Comparison of ENCODE assay signal across 9 cellular contexts in the genomic region with DNA sequence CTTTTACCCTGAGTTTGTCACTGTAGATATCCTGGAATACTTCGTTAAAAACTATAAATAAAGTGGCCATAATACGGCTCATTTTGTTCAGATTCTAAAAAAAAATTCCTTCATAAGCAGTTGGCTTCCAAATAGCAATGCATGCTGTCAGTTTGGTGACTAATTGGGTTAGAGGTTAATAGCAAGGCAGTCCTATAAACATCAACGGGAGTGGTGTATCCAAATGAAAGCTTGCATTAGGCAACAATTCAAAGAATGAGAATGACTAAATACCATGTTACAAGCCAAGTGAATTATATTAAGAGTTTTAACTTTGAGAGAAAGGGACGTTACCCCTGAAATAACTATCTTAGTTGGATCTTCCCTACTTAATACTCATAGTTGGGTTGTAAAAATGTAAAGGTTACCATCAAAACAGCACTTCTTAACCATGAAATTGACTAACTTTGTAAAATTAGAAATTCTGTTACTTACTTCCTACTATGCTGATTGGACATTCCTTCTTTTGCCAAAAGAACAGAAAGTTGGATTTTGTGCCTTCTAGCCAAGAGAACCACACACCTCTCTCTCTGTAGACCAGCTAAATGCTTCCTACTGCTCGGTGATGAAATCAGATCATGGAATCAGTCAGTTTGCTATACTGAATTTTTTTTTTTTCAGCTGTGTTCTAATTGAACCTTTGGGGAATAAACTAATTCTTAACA.
DNase-seq lines count a peak whose midpoint lies in the region; ATAC-seq and TF ChIP-seq lines count a peak whose summit lies in the region.
"Had no signal": no experiment of that assay in that cellular context is flagged by ENCODE, and none has a peak within 500 bp of the region (broad histone marks: within the 10 kb centered on the region; RNA-seq: fewer than 3 reads in every experiment).

No MANE protein-coding gene starts in this region.

- TF ChIP-seq CTCF in HCT116 (IDR thresholded peaks at IDR 0.05 in 2 of 3, conservative IDR thresholded peaks at IDR 0.05 in 1 of 3; ENCODE audit: borderline replicate concordance in 1 of 3, insufficient read depth in 1 of 3, low read depth in 2 of 3, low read length in 2 of 3) = no peak
- TF ChIP-seq CTCF in left ventricle myocardium inferior (IDR thresholded peaks at IDR 0.05; ENCODE audit: borderline replicate concordance) = no peak
- TF ChIP-seq CTCF in smooth muscle cell (IDR thresholded peaks at IDR 0.05; ENCODE audit: borderline replicate concordance, insufficient read depth, poor library complexity, severe bottlenecking) = no peak

- no peak overlapping the region for H2AFZ ChIP-seq in HCT116 (ENCODE audit: low read depth, low read length, poor library complexity, severe bottlenecking)
- no peak overlapping the region for H2AFZ ChIP-seq in smooth muscle cell (ENCODE audit: low read depth)

- DNase-seq in HCT116 (ENCODE audit: low read depth, low spot score) = peak; percentile 57
- peak; percentile 64 for DNase-seq in amniotic stem cell (lab: John Stamatoyannopoulos, UW)
- no peak for DNase-seq in left ventricle myocardium inferior
- DNase-seq in smooth muscle cell (lab: John Stamatoyannopoulos, UW; ENCODE audit: unreplicated experiment) = no peak
- DNase-seq in nucleus accumbens (lab: John Stamatoyannopoulos, UW) = no peak
- DNase-seq in NCI-H2171 (lab: John Stamatoyannopoulos, UW) = no peak
- no peak for DNase-seq in retina
- no peak for DNase-seq in activated CD4-positive, alpha-beta T cell treated with anti-CD3 and anti-CD28 coated beads, Interleukin-2, amount 50 U/mL, for 1 hour
- DNase-seq: NCI-H1092 had no signal

- no peaks in the 10 kb centered on the region for H3K36me3 ChIP-seq in HCT116 (ENCODE audit: control insufficient read depth in 1 of 2, insufficient read depth in 2 of 2, low read length in 2 of 2)
- H3K36me3 ChIP-seq in left ventricle myocardium inferior = no peaks in the 10 kb centered on the region
- no peaks in the 10 kb centered on the region for H3K36me3 ChIP-seq in smooth muscle cell (ENCODE audit: low read depth)

- ATAC-seq in HCT116 = peak; percentile 60

- peak overlapping the region in 1 of 2 experiments; percentile 20; a peak in 1 of 4 replicates for H3K4me3 ChIP-seq in HCT116 (replicated peaks in 1 of 2; ENCODE audit: low read depth in 1 of 2, low read length in 2 of 2)
- peak overlapping the region; percentile 5 for H3K4me3 ChIP-seq in left ventricle myocardium inferior
- peak overlapping the region; percentile 24 for H3K4me3 ChIP-seq in smooth muscle cell

- intact Hi-C loops in HCT116 (cut with micrococcal nuclease) (no loop called here), left ventricle myocardium inferior (cut with micrococcal nuclease) (no loop called here)

- no peak for TF ChIP-seq POLR2A in HCT116 (IDR thresholded peaks at IDR 0.05; ENCODE audit: borderline replicate concordance, extremely low read depth, insufficient read depth, insufficient read length)

- TF ChIP-seq RAD21 in HCT116 (IDR thresholded peaks at IDR 0.05; ENCODE audit: low read depth) = no peak

- H4K20me1 ChIP-seq in HCT116 (ENCODE audit: insufficient read depth) (no peaks in the 10 kb centered on the region), smooth muscle cell (ENCODE audit: low read depth) (peaks cover 69% of the 10 kb centered on the region)

- H3K4me2 ChIP-seq in HCT116 (ENCODE audit: low read length) (peak overlapping the region; percentile 64), smooth muscle cell (peak overlapping the region; percentile 82)

- no peaks in the 10 kb centered on the region for H3K9me2 ChIP-seq in HCT116 (ENCODE audit: insufficient read depth)

- CTCF ChIA-PET in HCT116 (lab: Charles Lee) = no interaction called here

- H3K4me1 ChIP-seq in HCT116 (ENCODE audit: control insufficient read depth in 1 of 2, insufficient read depth in 2 of 2, low read length in 2 of 2) (peaks cover 47 to 59% of the 10 kb centered on the region in 2 experiments), left ventricle myocardium inferior (peaks cover 89% of the 10 kb centered on the region), smooth muscle cell (ENCODE audit: low read depth) (peaks cover 44% of the 10 kb centered on the region)

- H3K27ac ChIP-seq in HCT116 (ENCODE audit: low read depth, low read length) (peak overlapping the region; percentile 9; the same call in 1 of the 2 replicates), left ventricle myocardium inferior (replicated peaks) (peak overlapping the region; percentile 67), smooth muscle cell (ENCODE audit: low read depth) (peak overlapping the region; percentile 95)

- no TSS peak for BruUV-seq in HCT116 (replicated peaks; lab: Mats Ljungman, UMichigan)

- no peaks in the 10 kb centered on the region for H3F3A ChIP-seq in smooth muscle cell (ENCODE audit: low read depth)

- H3K9me3 ChIP-seq in HCT116 (ENCODE audit: control insufficient read depth in 1 of 2, insufficient read depth in 1 of 2, low read depth in 1 of 2, low read length in 2 of 2) = peaks cover 0 to 4% of the 10 kb centered on the region in 2 experiments; a peak in 1 of 4 replicates
- peaks cover 7% of the 10 kb centered on the region for H3K9me3 ChIP-seq in left ventricle myocardium inferior (replicated peaks)
- no peaks in the 10 kb centered on the region for H3K9me3 ChIP-seq in smooth muscle cell (replicated peaks; ENCODE audit: low read depth)

- RAD21 ChIA-PET in HCT116 (lab: Charles Lee; ENCODE audit: low non-redundant PET in 1 of 2, low total read pairs in 2 of 2, uncharacterized antibody in 2 of 2, unreplicated experiment in 2 of 2) = no interaction called here

- no peaks in the 10 kb centered on the region for H3K27me3 ChIP-seq in HCT116 (ENCODE audit: insufficient read depth, low read length)
- H3K27me3 ChIP-seq in left ventricle myocardium inferior (ENCODE audit: low read depth) = no peaks in the 10 kb centered on the region
- no peaks in the 10 kb centered on the region for H3K27me3 ChIP-seq in smooth muscle cell (ENCODE audit: low read depth)

- POLR2A ChIA-PET in HCT116 (lab: Charles Lee) = interaction anchor here (0.5 kb wide), 1 partner anchor 18 kb away, joined by 6 read pairs; no protein-coding TSS in a partner anchor

- H3K79me2 ChIP-seq in HCT116 (ENCODE audit: insufficient read depth, low read length) (no peaks in the 10 kb centered on the region; the same call in 1 of the 2 replicates), smooth muscle cell (ENCODE audit: low read depth) (peaks cover 16% of the 10 kb centered on the region)

- WGBS in smooth muscle cell (ENCODE audit: low lambda C conversion rate) = 24% methylated on average over 5 of the region's 5 CpGs

- H3K9ac ChIP-seq in HCT116 (ENCODE audit: low read length) (no peak overlapping the region), smooth muscle cell (ENCODE audit: low read depth) (peak overlapping the region; percentile 64)

TF ChIP-seq in HCT116, 20 proteins besides CTCF, POLR2A, EP300 and RAD21 (continues in another document):
- TF ChIP-seq POLR2AphosphoS5 (IDR thresholded peaks at IDR 0.05; ENCODE audit: low read depth, low read length) = no peak
- TF ChIP-seq SP1 (IDR thresholded peaks at IDR 0.05; ENCODE audit: low read depth) = peak; percentile 27; the same call in 1 of the 2 replicates
- TF ChIP-seq, protein P1, sequence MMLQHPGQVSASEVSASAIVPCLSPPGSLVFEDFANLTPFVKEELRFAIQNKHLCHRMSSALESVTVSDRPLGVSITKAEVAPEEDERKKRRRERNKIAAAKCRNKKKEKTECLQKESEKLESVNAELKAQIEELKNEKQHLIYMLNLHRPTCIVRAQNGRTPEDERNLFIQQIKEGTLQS (IDR thresholded peaks at IDR 0.05) = no peak
- TF ChIP-seq CEBPB (IDR thresholded peaks at IDR 0.05; ENCODE audit: low read depth) = peak; percentile 60
- TF ChIP-seq, protein P2, sequence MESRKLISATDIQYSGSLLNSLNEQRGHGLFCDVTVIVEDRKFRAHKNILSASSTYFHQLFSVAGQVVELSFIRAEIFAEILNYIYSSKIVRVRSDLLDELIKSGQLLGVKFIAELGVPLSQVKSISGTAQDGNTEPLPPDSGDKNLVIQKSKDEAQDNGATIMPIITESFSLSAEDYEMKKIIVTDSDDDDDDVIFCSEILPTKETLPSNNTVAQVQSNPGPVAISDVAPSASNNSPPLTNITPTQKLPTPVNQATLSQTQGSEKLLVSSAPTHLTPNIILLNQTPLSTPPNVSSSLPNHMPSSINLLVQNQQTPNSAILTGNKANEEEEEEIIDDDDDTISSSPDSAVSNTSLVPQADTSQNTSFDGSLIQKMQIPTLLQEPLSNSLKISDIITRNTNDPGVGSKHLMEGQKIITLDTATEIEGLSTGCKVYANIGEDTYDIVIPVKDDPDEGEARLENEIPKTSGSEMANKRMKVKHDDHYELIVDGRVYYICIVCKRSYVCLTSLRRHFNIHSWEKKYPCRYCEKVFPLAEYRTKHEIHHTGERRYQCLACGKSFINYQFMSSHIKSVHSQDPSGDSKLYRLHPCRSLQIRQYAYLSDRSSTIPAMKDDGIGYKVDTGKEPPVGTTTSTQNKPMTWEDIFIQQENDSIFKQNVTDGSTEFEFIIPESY (IDR thresholded peaks at IDR 0.05; ENCODE audit: extremely low read depth, insufficient replicate concordance, low read length) = no peak
- TF ChIP-seq, protein P3, sequence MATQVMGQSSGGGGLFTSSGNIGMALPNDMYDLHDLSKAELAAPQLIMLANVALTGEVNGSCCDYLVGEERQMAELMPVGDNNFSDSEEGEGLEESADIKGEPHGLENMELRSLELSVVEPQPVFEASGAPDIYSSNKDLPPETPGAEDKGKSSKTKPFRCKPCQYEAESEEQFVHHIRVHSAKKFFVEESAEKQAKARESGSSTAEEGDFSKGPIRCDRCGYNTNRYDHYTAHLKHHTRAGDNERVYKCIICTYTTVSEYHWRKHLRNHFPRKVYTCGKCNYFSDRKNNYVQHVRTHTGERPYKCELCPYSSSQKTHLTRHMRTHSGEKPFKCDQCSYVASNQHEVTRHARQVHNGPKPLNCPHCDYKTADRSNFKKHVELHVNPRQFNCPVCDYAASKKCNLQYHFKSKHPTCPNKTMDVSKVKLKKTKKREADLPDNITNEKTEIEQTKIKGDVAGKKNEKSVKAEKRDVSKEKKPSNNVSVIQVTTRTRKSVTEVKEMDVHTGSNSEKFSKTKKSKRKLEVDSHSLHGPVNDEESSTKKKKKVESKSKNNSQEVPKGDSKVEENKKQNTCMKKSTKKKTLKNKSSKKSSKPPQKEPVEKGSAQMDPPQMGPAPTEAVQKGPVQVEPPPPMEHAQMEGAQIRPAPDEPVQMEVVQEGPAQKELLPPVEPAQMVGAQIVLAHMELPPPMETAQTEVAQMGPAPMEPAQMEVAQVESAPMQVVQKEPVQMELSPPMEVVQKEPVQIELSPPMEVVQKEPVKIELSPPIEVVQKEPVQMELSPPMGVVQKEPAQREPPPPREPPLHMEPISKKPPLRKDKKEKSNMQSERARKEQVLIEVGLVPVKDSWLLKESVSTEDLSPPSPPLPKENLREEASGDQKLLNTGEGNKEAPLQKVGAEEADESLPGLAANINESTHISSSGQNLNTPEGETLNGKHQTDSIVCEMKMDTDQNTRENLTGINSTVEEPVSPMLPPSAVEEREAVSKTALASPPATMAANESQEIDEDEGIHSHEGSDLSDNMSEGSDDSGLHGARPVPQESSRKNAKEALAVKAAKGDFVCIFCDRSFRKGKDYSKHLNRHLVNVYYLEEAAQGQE (IDR thresholded peaks at IDR 0.05; ENCODE audit: low read depth) = no peak
- TF ChIP-seq TCF7L2 (IDR thresholded peaks at IDR 0.05; ENCODE audit: borderline replicate concordance, extremely low read depth, insufficient read depth, insufficient read length) = no peak

Comparison
In these comparisons a context has a peak if more than half of its experiments do, and no peak if none do; other contexts are left out.
1. DNase-seq: peak in HCT116 (single experiment) and amniotic stem cell (single experiment); none in left ventricle myocardium inferior (single experiment), smooth muscle cell (single experiment), nucleus accumbens (0 of 56), NCI-H2171 (single experiment), retina (single experiment) and activated CD4-positive, alpha-beta T cell treated with anti-CD3 and anti-CD28 coated beads, Interleukin-2, amount 50 U/mL, for 1 hour (single experiment).
2. H3K27ac ChIP-seq: peak in every context shown above with its lines; median percentile 95 in smooth muscle cell; 67 in left ventricle myocardium inferior; 9 in HCT116.